Comparison of ENCODE assay signal across 9 cellular contexts in the genomic region with DNA sequence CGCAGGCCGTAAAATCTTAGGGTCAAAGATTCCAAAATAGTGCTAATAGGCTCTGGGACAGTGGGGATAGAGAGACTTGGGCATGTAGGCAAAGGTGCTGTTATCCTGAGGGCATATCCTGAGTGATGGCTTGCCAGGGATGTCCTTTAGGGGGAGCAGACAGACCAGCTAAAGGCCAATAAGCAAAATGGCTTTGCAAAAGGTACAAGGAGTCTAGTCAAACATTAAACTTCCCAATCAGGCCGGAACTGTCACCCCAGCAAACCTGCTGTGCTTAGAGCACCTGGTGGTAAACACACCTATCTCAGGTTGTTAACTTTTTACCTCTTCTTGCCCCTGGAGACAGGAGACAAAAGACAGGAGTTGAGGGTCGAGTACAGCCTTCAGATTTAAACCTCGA. TPM values are rescaled to one million over a fixed set of nuclear protein-coding genes. Genes with fewer than 3 reads are reported as not detected.
A peak's percentile ranks its signal among the peaks of the same experiment; 100 is the strongest.
DNase-seq lines count a peak whose midpoint lies in the region; ATAC-seq lines count a peak whose summit lies in the region.
"Had no signal": no experiment of that assay in that cellular context is flagged by ENCODE, and none has a peak within 500 bp of the region (broad histone marks: within the 10 kb centered on the region; RNA-seq: fewer than 3 reads in every experiment).

No MANE protein-coding gene starts in this region.

- H3K4me1 Mint-ChIP-seq in stimulated activated naive CD8-positive, alpha-beta T cell treated with anti-CD3 and anti-CD28 coated beads, Interleukin-15, amount 100 ng/mL, for 72 hours, result no peaks in the 10 kb centered on the region

- ATAC-seq in stimulated activated naive CD8-positive, alpha-beta T cell treated with anti-CD3 and anti-CD28 coated beads, Interleukin-15, amount 100 ng/mL, for 72 hours, result no peak

- peaks cover 10% of the 10 kb centered on the region for H3K27me3 Mint-ChIP-seq in stimulated activated naive CD8-positive, alpha-beta T cell treated with anti-CD3 and anti-CD28 coated beads, Interleukin-15, amount 100 ng/mL, for 72 hours

- no peak overlapping the region for H3K4me3 Mint-ChIP-seq in stimulated activated naive CD8-positive, alpha-beta T cell treated with anti-CD3 and anti-CD28 coated beads, Interleukin-15, amount 100 ng/mL, for 72 hours

- H3K9me3 Mint-ChIP-seq in stimulated activated naive CD8-positive, alpha-beta T cell treated with anti-CD3 and anti-CD28 coated beads, Interleukin-15, amount 100 ng/mL, for 72 hours, result no peaks in the 10 kb centered on the region

- no peak overlapping the region for H3K27ac Mint-ChIP-seq in stimulated activated naive CD8-positive, alpha-beta T cell treated with anti-CD3 and anti-CD28 coated beads, Interleukin-15, amount 100 ng/mL, for 72 hours

- peak; percentile 68 for DNase-seq in HuH-7 (ENCODE audit: low spot score)
- DNase-seq in SW480 (ENCODE audit: low spot score), result peak; percentile 70
- DNase-seq in iPS DF 19.7 (ENCODE audit: low read depth, low spot score), result peak; percentile 60
- DNase-seq in renal cortical epithelial cell (ENCODE audit: low read depth), result peak; percentile 62
- no peak for DNase-seq in stimulated activated naive CD8-positive, alpha-beta T cell treated with anti-CD3 and anti-CD28 coated beads, Interleukin-15, amount 100 ng/mL, for 72 hours
- no peak for DNase-seq in NCI-H2171 treated with DMSO at 0.1 percent for 48 hours (lab: John Stamatoyannopoulos, UW)
- DNase-seq in AG20443 (ENCODE audit: low spot score), result no peak
- DNase-seq: activated CD4-positive, alpha-beta T cell treated with anti-CD3 and anti-CD28 coated beads for 48 hours; cortex of kidney had no signal

RNA-seq across cellular contexts. Expression of a gene that starts 49.1 kb away (rescaled TPM):
- 1.6 and 6.8 TPM in 2 replicates for total RNA-seq in renal cortical epithelial cell

Comparison
In these comparisons a context has a peak if more than half of its experiments do, and no peak if none do; other contexts are left out.
1. DNase-seq: peak in HuH-7 (single experiment), SW480 (single experiment), iPS DF 19.7 (single experiment) and renal cortical epithelial cell (single experiment); none in stimulated activated naive CD8-positive, alpha-beta T cell treated with anti-CD3 and anti-CD28 coated beads, Interleukin-15, amount 100 ng/mL, for 72 hours (0 of 2), NCI-H2171 treated with DMSO at 0.1 percent for 48 hours (single experiment) and AG20443 (single experiment).